Comparison of ENCODE assay signal across 18 cellular contexts in the genomic region with DNA sequence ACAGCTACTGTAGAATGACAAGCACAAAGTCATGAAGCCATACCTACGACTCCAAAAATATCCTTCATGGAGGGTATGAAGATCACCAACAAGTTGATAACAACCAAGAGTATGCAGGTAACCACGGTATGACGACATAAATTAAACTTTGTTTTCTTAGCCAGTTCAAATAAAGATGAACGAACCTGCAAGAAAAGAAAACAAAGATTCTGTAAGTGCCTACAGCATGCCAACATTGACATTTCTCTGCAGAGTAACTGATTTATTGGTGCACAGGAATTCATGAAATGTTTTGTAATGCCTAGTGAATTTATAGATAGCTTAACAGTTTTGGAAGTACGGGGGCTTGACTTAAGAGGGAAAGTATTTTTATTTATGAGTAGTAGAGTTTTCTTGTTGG.
"Had no signal": no experiment of that assay in that cellular context is flagged by ENCODE, and none has a peak within 500 bp of the region (broad histone marks: within the 10 kb centered on the region; RNA-seq: fewer than 3 reads in every experiment).

No MANE protein-coding gene starts in this region.

- H3K4me3 Mint-ChIP-seq: activated CD8-positive, alpha-beta memory T cell treated with anti-CD3 and anti-CD28 coated beads, Interleukin-2, amount 10 ng/mL, durations not matched to agents 7 days and 5 days; activated naive CD8-positive, alpha-beta T cell treated with anti-CD3 and anti-CD28 coated beads, Interleukin-2, amount 10 ng/mL, durations not matched to agents 7 days and 5 days; naive B cell; stimulated activated naive CD8-positive, alpha-beta T cell treated with anti-CD3 and anti-CD28 coated beads, Interleukin-15, Interleukin-2, amounts not matched to agents 100 ng/mL and 50 ng/mL, for 24 hours; WTC11 had no signal

- H3K27ac ChIP-seq: dorsolateral prefrontal cortex, psoas muscle, SJCRH30, uterus had no signal

- ATAC-seq: activated CD8-positive, alpha-beta memory T cell treated with anti-CD3 and anti-CD28 coated beads, Interleukin-2, amount 10 ng/mL, durations not matched to agents 7 days and 5 days; esophagus mucosa; WTC11 had no signal

- H3K4me1 Mint-ChIP-seq: activated CD8-positive, alpha-beta memory T cell treated with anti-CD3 and anti-CD28 coated beads, Interleukin-2, amount 10 ng/mL, durations not matched to agents 7 days and 5 days; WTC11 had no signal

- H3K36me3 ChIP-seq: uterus had no signal

- H3K27me3 Mint-ChIP-seq: activated CD8-positive, alpha-beta memory T cell treated with anti-CD3 and anti-CD28 coated beads, Interleukin-2, amount 10 ng/mL, durations not matched to agents 7 days and 5 days; activated naive CD8-positive, alpha-beta T cell treated with anti-CD3 and anti-CD28 coated beads, Interleukin-2, amount 10 ng/mL, durations not matched to agents 7 days and 5 days; naive B cell; stimulated activated naive CD8-positive, alpha-beta T cell treated with anti-CD3 and anti-CD28 coated beads, Interleukin-15, Interleukin-2, amounts not matched to agents 100 ng/mL and 50 ng/mL, for 24 hours had no signal

- H3K4me1 ChIP-seq: SJCRH30, uterus had no signal

- DNase-seq: activated CD4-positive, alpha-beta T cell treated with anti-CD3 and anti-CD28 coated beads, Interleukin-2, amount 50 U/mL, for 1 hour; activated CD8-positive, alpha-beta memory T cell treated with anti-CD3 and anti-CD28 coated beads, Interleukin-2, amount 10 ng/mL, durations not matched to agents 7 days and 5 days; activated naive CD8-positive, alpha-beta T cell treated with anti-CD3 and anti-CD28 coated beads, Interleukin-2, amount 10 ng/mL, durations not matched to agents 7 days and 5 days; aorta; dorsolateral prefrontal cortex; hippocampal formation; kidney glomerular epithelial cell; naive B cell; occipital lobe; psoas muscle; SJCRH30; stimulated activated CD4-positive, alpha-beta T cell treated with anti-CD3 and anti-CD28 coated beads, Interleukin-2, amount 100 ng/mL, for 48 hours; SW 1271; uterus had no signal

- H3K27ac Mint-ChIP-seq: activated CD8-positive, alpha-beta memory T cell treated with anti-CD3 and anti-CD28 coated beads, Interleukin-2, amount 10 ng/mL, durations not matched to agents 7 days and 5 days; WTC11 had no signal

- H3K4me3 ChIP-seq: dorsolateral prefrontal cortex, lung, psoas muscle, SJCRH30, uterus had no signal
